Comparison of ENCODE assay signal across 8 cellular contexts in genomic region chr2:181891966-181892794, GRCh38. TPM values are rescaled to one million over a fixed set of nuclear protein-coding genes. Genes with fewer than 3 reads are reported as not detected.
DNase-seq lines count a peak whose midpoint lies in the region; ATAC-seq and TF ChIP-seq lines count a peak whose summit lies in the region.

No MANE protein-coding gene starts in this region.

- peak; percentile 51 for ATAC-seq in GM21423 (IDR thresholded peaks at IDR 0.05; ENCODE audit: unreplicated experiment)

- DNase-seq in DMS79 treated with DMSO at 0.1 percent for 48 hours (lab: John Stamatoyannopoulos, UW), result peak; percentile 77
- DNase-seq in HUDEP-2 (lab: John Stamatoyannopoulos, UW; ENCODE audit: unreplicated experiment in 76 of 76), result peak in 69 of 76 experiments; percentile 16 to 79 (median 57)
- peak; percentile 81 for DNase-seq in RPMI8226
- DNase-seq in activated T-helper 2 cell treated with anti-CD3 and anti-CD28 coated beads, Interferon-gamma antibody, Interleukin-2, Interleukin-4, amounts not matched to agents 10 μg/mL and 5 μg/mL and 100 μg/mL, durations not matched to agents 14 hours and 24 hours and 36 hours (ENCODE audit: low spot score), result peak; percentile 61
- peak; percentile 49 for DNase-seq in fibroblast of the aortic adventitia (ENCODE audit: low read depth)
- peak; percentile 65 for DNase-seq in neural crest cell (ENCODE audit: low read depth, low spot score)
- peak; percentile 75 for DNase-seq in superior temporal gyrus (ENCODE audit: extremely low spot score)

- TF ChIP-seq CTCF in fibroblast of the aortic adventitia (IDR thresholded peaks at IDR 0.05; ENCODE audit: insufficient read depth, low read length) (peak; percentile 26), neural crest cell (conservative IDR thresholded peaks at IDR 0.05) (peak; percentile 50)

- H3K4me3 Mint-ChIP-seq in activated T-helper 2 cell treated with anti-CD3 and anti-CD28 coated beads, Interferon-gamma antibody, Interleukin-2, Interleukin-4, amounts not matched to agents 10 μg/mL and 5 μg/mL and 100 μg/mL, durations not matched to agents 14 hours and 24 hours and 36 hours (ENCODE audit: low read depth), result peak overlapping the region; percentile 90
- peak overlapping the region; percentile 95 for H3K4me3 Mint-ChIP-seq in neural crest cell

- intact Hi-C loops in activated T-helper 2 cell treated with anti-CD3 and anti-CD28 coated beads, Interferon-gamma antibody, Interleukin-2, Interleukin-4, amounts not matched to agents 10 μg/mL and 5 μg/mL and 100 μg/mL, durations not matched to agents 14 hours and 24 hours and 36 hours (cut with micrococcal nuclease), result loop anchor here (1.0 to 10.0 kb wide), 4 partner anchors 63 to 911 kb away; partner anchors contain the start of gene UBE2E3

- H3K36me3 Mint-ChIP-seq in activated T-helper 2 cell treated with anti-CD3 and anti-CD28 coated beads, Interferon-gamma antibody, Interleukin-2, Interleukin-4, amounts not matched to agents 10 μg/mL and 5 μg/mL and 100 μg/mL, durations not matched to agents 14 hours and 24 hours and 36 hours (ENCODE audit: low read depth), result peaks cover 32% of the 10 kb centered on the region
- H3K36me3 Mint-ChIP-seq in neural crest cell (ENCODE audit: low read depth), result peaks cover 7% of the 10 kb centered on the region

- H3K27me3 Mint-ChIP-seq in activated T-helper 2 cell treated with anti-CD3 and anti-CD28 coated beads, Interferon-gamma antibody, Interleukin-2, Interleukin-4, amounts not matched to agents 10 μg/mL and 5 μg/mL and 100 μg/mL, durations not matched to agents 14 hours and 24 hours and 36 hours (ENCODE audit: low read depth), result peaks cover 19% of the 10 kb centered on the region
- no peaks in the 10 kb centered on the region for H3K27me3 Mint-ChIP-seq in neural crest cell (ENCODE audit: low read depth)

- peak overlapping the region; percentile 90 for H3K27ac Mint-ChIP-seq in activated T-helper 2 cell treated with anti-CD3 and anti-CD28 coated beads, Interferon-gamma antibody, Interleukin-2, Interleukin-4, amounts not matched to agents 10 μg/mL and 5 μg/mL and 100 μg/mL, durations not matched to agents 14 hours and 24 hours and 36 hours
- peak overlapping the region; percentile 96 for H3K27ac Mint-ChIP-seq in neural crest cell (ENCODE audit: unreplicated experiment)

- peak overlapping the region; percentile 84 for H3K4me3 ChIP-seq in fibroblast of the aortic adventitia (ENCODE audit: low read depth, low read length)

- no peaks in the 10 kb centered on the region for H3K9me3 Mint-ChIP-seq in activated T-helper 2 cell treated with anti-CD3 and anti-CD28 coated beads, Interferon-gamma antibody, Interleukin-2, Interleukin-4, amounts not matched to agents 10 μg/mL and 5 μg/mL and 100 μg/mL, durations not matched to agents 14 hours and 24 hours and 36 hours
- no peaks in the 10 kb centered on the region for H3K9me3 Mint-ChIP-seq in neural crest cell

- peaks cover 27% of the 10 kb centered on the region for H3K4me1 Mint-ChIP-seq in activated T-helper 2 cell treated with anti-CD3 and anti-CD28 coated beads, Interferon-gamma antibody, Interleukin-2, Interleukin-4, amounts not matched to agents 10 μg/mL and 5 μg/mL and 100 μg/mL, durations not matched to agents 14 hours and 24 hours and 36 hours (ENCODE audit: low read depth)
- peaks cover 62% of the 10 kb centered on the region for H3K4me1 Mint-ChIP-seq in neural crest cell

RNA-seq across cellular contexts. Expression of gene ITPRID2, which starts 0.7 kb away (rescaled TPM):
- 57.4 and 61.2 TPM in 2 replicates for total RNA-seq in activated T-helper 2 cell treated with anti-CD3 and anti-CD28 coated beads, Interferon-gamma antibody, Interleukin-2, Interleukin-4, amounts not matched to agents 10 μg/mL and 5 μg/mL and 100 μg/mL, durations not matched to agents 14 hours and 24 hours and 36 hours
- total RNA-seq in fibroblast of the aortic adventitia (ENCODE audit: low replicate concordance), result 101 and 286 TPM in 2 replicates
- total RNA-seq in neural crest cell, result 115 and 133 TPM in 2 replicates

Comparison
In these comparisons a context has a peak if more than half of its experiments do, and no peak if none do; other contexts are left out.
1. Peak in every context shown above with its lines: DNase-seq, ATAC-seq and H3K4me3 ChIP-seq.